ENCODE assay signal across 16 cellular contexts in the genomic region with DNA sequence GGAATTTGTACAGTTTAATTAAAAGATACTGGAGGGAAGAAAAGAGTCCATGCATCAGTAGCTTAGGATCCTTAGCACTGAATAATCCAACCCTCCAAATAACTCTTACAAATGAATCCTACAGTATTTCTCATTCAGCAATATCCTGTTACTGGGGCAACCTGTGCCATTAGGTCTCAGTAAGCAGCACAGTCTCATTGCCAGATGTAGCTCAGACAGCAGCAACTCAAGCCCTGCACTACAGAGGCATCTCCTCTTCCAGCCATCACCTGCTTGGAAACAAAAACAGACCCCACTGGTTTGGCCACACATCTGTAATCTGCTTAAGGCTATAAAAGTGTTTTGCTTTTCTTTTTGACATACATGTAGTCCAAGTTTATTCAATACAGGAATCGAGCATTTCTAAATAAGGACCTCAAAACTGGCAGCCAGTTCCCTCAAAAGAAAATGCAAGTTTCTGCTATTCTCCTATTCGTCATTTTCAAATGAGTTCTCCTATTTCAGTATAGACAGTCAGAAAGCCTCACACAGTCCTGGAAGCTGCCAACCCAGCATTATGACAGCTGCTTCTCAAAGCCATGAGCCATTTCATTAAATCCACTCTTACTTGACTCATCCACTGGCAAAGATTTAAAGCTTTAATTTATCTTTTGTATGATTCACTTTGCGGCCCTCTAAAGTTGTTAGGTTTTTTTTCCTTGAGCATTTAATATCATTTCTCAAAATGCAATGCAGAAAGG.
DNase-seq lines count a peak whose midpoint lies in the region; ATAC-seq and TF ChIP-seq lines count a peak whose summit lies in the region.
"Had no signal": no experiment of that assay in that cellular context is flagged by ENCODE, and none has a peak within 500 bp of the region (broad histone marks: within the 10 kb centered on the region; RNA-seq: fewer than 3 reads in every experiment).

No MANE protein-coding gene starts in this region.

- H3K27ac Mint-ChIP-seq in brain = peak overlapping the region; percentile 17 to 92 (median 61)
- H3K27ac Mint-ChIP-seq in natural killer cell = no peak overlapping the region
- H3K27ac Mint-ChIP-seq: CD4-positive, alpha-beta T cell had no signal

- H3K27me3 Mint-ChIP-seq in brain (no peaks in the 10 kb centered on the region), natural killer cell (ENCODE audit: low read depth in 2 of 2) (no peaks in the 10 kb centered on the region)
- H3K27me3 Mint-ChIP-seq: CD4-positive, alpha-beta T cell had no signal

- H3K27me3 ChIP-seq in trophoblast cell (ENCODE audit: insufficient read depth, low read length) = no peaks in the 10 kb centered on the region

- TF ChIP-seq CTCF in AG10803 (conservative IDR thresholded peaks at IDR 0.05; ENCODE audit: low read length) (no peak), brain (conservative IDR thresholded peaks at IDR 0.05) (no peak), natural killer cell (IDR thresholded peaks at IDR 0.05) (no peak)

- DNase-seq in AG10803 (ENCODE audit: low read depth) = peak; percentile 60
- DNase-seq in M059J (ENCODE audit: low read depth) = peak; percentile 88
- peak; percentile 40 for DNase-seq in left kidney (ENCODE audit: low read depth, low spot score)
- DNase-seq in natural killer cell = no peak
- no peak for DNase-seq in activated CD4-positive, alpha-beta T cell treated with anti-CD3 and anti-CD28 coated beads for 1 hour
- no peak for DNase-seq in trophoblast cell
- DNase-seq: activated effector memory CD4-positive, alpha-beta T cell treated with anti-CD3 and anti-CD28 coated beads, Interleukin-2, amount 50 U/mL, for 16 hours; CD4-positive, alpha-beta T cell; NCI-H2081; Right ventricle myocardium superior; stimulated activated naive CD4-positive, alpha-beta T cell had no signal

- H3K79me1 ChIP-seq in trophoblast cell (ENCODE audit: low read length) = no peaks in the 10 kb centered on the region

- no peak overlapping the region for H3K9ac ChIP-seq in trophoblast cell (ENCODE audit: low read length)

- intact Hi-C loops in natural killer cell (cut with micrococcal nuclease) = no loop called here

- H3K9me3 ChIP-seq in trophoblast cell (ENCODE audit: insufficient read depth, low read depth, low read length) = no peaks in the 10 kb centered on the region

- H2BK120ac ChIP-seq in trophoblast cell (ENCODE audit: insufficient read depth, low read length, poor library complexity) = no peak overlapping the region

- H3K36me3 Mint-ChIP-seq in brain = peaks cover 55% of the 10 kb centered on the region
- H3K36me3 Mint-ChIP-seq in natural killer cell = no peaks in the 10 kb centered on the region

- H2BK5ac ChIP-seq in trophoblast cell (ENCODE audit: low read depth, low read length, poor library complexity) = no peak overlapping the region

- H2AK5ac ChIP-seq in trophoblast cell (ENCODE audit: low read length) = no peak overlapping the region

- H3K4me1 Mint-ChIP-seq in brain (peaks cover 30% of the 10 kb centered on the region), natural killer cell (no peaks in the 10 kb centered on the region)

- no peak overlapping the region for H2BK12ac ChIP-seq in trophoblast cell (ENCODE audit: low read length)

- no peak overlapping the region for H4K91ac ChIP-seq in trophoblast cell (ENCODE audit: low read depth, low read length)

- H3K27ac ChIP-seq in trophoblast cell (ENCODE audit: low read depth, low read length) = no peak overlapping the region
- H3K27ac ChIP-seq: coronary artery had no signal

- no peak overlapping the region for H3K4ac ChIP-seq in trophoblast cell (ENCODE audit: low read depth, low read length)

- no peak overlapping the region for H3K18ac ChIP-seq in trophoblast cell (ENCODE audit: low read length)

- H3K79me2 ChIP-seq in trophoblast cell (ENCODE audit: control insufficient read depth, insufficient read depth, low read length, poor library complexity) = no peaks in the 10 kb centered on the region

- peaks cover 3 to 8% of the 10 kb centered on the region in 2 experiments for H3K36me3 ChIP-seq in trophoblast cell (ENCODE audit: control insufficient read depth in 1 of 2, insufficient read depth in 2 of 2, low read length in 2 of 2)

- no peak overlapping the region for H4K8ac ChIP-seq in trophoblast cell (ENCODE audit: low read depth, low read length)

- no peak overlapping the region for H3K4me2 ChIP-seq in trophoblast cell (ENCODE audit: low read length)

- ATAC-seq in natural killer cell = no peak
- no peak for ATAC-seq in GM21723 (IDR thresholded peaks at IDR 0.05; ENCODE audit: unreplicated experiment)
- ATAC-seq: activated CD4-positive, CD25-positive, alpha-beta regulatory T cell treated with anti-CD3 and anti-CD28 coated beads, Interleukin-2, amount 50 U/mL, for 24 hours; GM12878 had no signal

- H3K4me3 Mint-ChIP-seq in brain (peak overlapping the region in 3 of 5 experiments; percentile 2 to 51 (median 29)), natural killer cell (no peak overlapping the region)
- H3K4me3 Mint-ChIP-seq: CD4-positive, alpha-beta T cell had no signal

- H2AFZ ChIP-seq in trophoblast cell (ENCODE audit: insufficient read depth, low read length, poor library complexity) = no peak overlapping the region

- no CpG with 5 or more reads among the region's 3 CpGs for WGBS in trophoblast cell (ENCODE audit: extremely low coverage, insufficient coverage, insufficient read length)

- H3K14ac ChIP-seq in trophoblast cell (ENCODE audit: low read length) = no peak overlapping the region

- no peaks in the 10 kb centered on the region for H3K4me1 ChIP-seq in trophoblast cell (ENCODE audit: control insufficient read depth in 1 of 2, insufficient read depth in 2 of 2, low read length in 2 of 2)

- no peak overlapping the region for H3K23ac ChIP-seq in trophoblast cell (ENCODE audit: low read length)

- H3K4me3 ChIP-seq in AG10803 (ENCODE audit: low read length) (no peak overlapping the region), trophoblast cell (ENCODE audit: low read depth, low read length) (no peak overlapping the region)
- H3K4me3 ChIP-seq: coronary artery, GM12878 had no signal

- H3K9me3 Mint-ChIP-seq in brain = peaks cover 0 to 13% (median 9%) of the 10 kb centered on the region in 5 experiments
- H3K9me3 Mint-ChIP-seq in natural killer cell = peaks cover 0 to 2% of the 10 kb centered on the region in 2 donors
- H3K9me3 Mint-ChIP-seq: CD4-positive, alpha-beta T cell had no signal

- H4K12ac ChIP-seq in trophoblast cell (ENCODE audit: low read depth, low read length) = no peak overlapping the region

Comparison
In these comparisons a context has a peak if more than half of its experiments do, and no peak if none do; other contexts are left out.
1. DNase-seq: peak in AG10803 (single experiment), M059J (single experiment) and left kidney (single experiment); none in natural killer cell (single experiment), activated CD4-positive, alpha-beta T cell treated with anti-CD3 and anti-CD28 coated beads for 1 hour (single experiment) and trophoblast cell (0 of 2).
2. H3K27ac Mint-ChIP-seq: peak in brain (5 of 5); none in natural killer cell (0 of 2).